Comparison of ENCODE assay signal across 16 cellular contexts in the genomic region with DNA sequence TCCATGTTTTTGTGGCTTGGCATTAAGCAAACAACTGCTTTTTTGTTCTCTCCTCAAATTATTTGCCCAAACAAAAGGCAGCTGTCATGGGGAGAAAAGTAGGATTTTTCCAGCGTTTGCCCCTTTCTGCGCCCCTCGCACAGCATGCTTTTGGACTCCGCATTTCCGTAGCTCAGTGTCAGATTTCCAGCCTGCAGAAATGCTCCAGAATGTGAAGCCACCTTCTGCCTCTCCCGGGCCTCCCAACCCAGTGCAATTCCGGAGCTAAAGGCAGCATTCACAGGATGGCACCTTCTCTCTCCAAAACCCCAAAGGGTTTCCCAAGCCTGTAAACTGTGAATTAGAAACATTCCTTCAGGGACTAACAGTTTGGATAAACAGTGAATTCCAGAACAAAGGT.
"Had no signal": no experiment of that assay in that cellular context is flagged by ENCODE, and none has a peak within 500 bp of the region (broad histone marks: within the 10 kb centered on the region; RNA-seq: fewer than 3 reads in every experiment).

No MANE protein-coding gene starts in this region.

- H3K79me2 ChIP-seq: parathyroid adenoma had no signal

- H3K9me3 Mint-ChIP-seq: activated T-helper 2 cell treated with anti-CD3 and anti-CD28 coated beads, Interferon-gamma antibody, Interleukin-2, Interleukin-4, amounts not matched to agents 10 μg/mL and 5 μg/mL and 100 μg/mL, durations not matched to agents 14 hours and 24 hours and 36 hours; central memory CD8-positive, alpha-beta T cell; natural killer cell treated with Interleukin-12 subunit alpha and Interleukin-12 subunit beta and Interleukin-15 and Interleukin-18, amount 100 ng/mL, for 72 hours; stimulated activated naive CD8-positive, alpha-beta T cell treated with anti-CD3 and anti-CD28 coated beads, Interleukin-15, amount 100 ng/mL, for 72 hours had no signal

- H3K36me3 Mint-ChIP-seq: natural killer cell treated with Interleukin-12 subunit alpha and Interleukin-12 subunit beta and Interleukin-15 and Interleukin-18, amount 100 ng/mL, for 72 hours had no signal

- H3K27me3 ChIP-seq: adrenal gland, body of pancreas had no signal

- H3K9ac ChIP-seq: parathyroid adenoma had no signal

- H3K27me3 Mint-ChIP-seq: central memory CD8-positive, alpha-beta T cell; stimulated activated naive CD8-positive, alpha-beta T cell treated with anti-CD3 and anti-CD28 coated beads, Interleukin-15, amount 100 ng/mL, for 72 hours had no signal

- H3K9me3 ChIP-seq: adrenal gland, body of pancreas had no signal

- H3K4me1 Mint-ChIP-seq: central memory CD8-positive, alpha-beta T cell; stimulated activated naive CD8-positive, alpha-beta T cell treated with anti-CD3 and anti-CD28 coated beads, Interleukin-15, amount 100 ng/mL, for 72 hours had no signal

- H3K27ac ChIP-seq: adrenal gland, body of pancreas, parathyroid adenoma, skin epidermis had no signal

- H3K4me3 ChIP-seq: adrenal gland, body of pancreas, skin epidermis had no signal

- ATAC-seq: body of pancreas; left lobe of liver; natural killer cell treated with Interleukin-12 subunit alpha and Interleukin-12 subunit beta and Interleukin-15 and Interleukin-18, amount 100 ng/mL, for 72 hours; stimulated activated naive CD8-positive, alpha-beta T cell treated with anti-CD3 and anti-CD28 coated beads, Interleukin-15, amount 100 ng/mL, for 72 hours had no signal

- H2AFZ ChIP-seq: parathyroid adenoma had no signal

- H3K4me3 Mint-ChIP-seq: central memory CD8-positive, alpha-beta T cell; natural killer cell treated with Interleukin-12 subunit alpha and Interleukin-12 subunit beta and Interleukin-15 and Interleukin-18, amount 100 ng/mL, for 72 hours; stimulated activated naive CD8-positive, alpha-beta T cell treated with anti-CD3 and anti-CD28 coated beads, Interleukin-15, amount 100 ng/mL, for 72 hours had no signal

- H3K36me3 ChIP-seq: adrenal gland had no signal

- H3K4me1 ChIP-seq: adrenal gland, parathyroid adenoma had no signal

- DNase-seq: activated naive CD4-positive, alpha-beta T cell treated with anti-CD3 and anti-CD28 coated beads, Interleukin-2, amount 50 U/mL, for 16 hours; adrenal gland; body of pancreas; cortex of kidney; effector memory CD4-positive, alpha-beta T cell; glutamatergic neuron; mammary epithelial cell; stimulated activated CD4-positive, alpha-beta T cell treated with anti-CD3 and anti-CD28 coated beads, Interleukin-4, amount 100 ng/mL, for 4 hours; stimulated activated naive CD8-positive, alpha-beta T cell treated with anti-CD3 and anti-CD28 coated beads, Interleukin-15, amount 100 ng/mL, for 72 hours; T-helper 2 cell had no signal

- H3K27ac Mint-ChIP-seq: activated T-helper 2 cell treated with anti-CD3 and anti-CD28 coated beads, Interferon-gamma antibody, Interleukin-2, Interleukin-4, amounts not matched to agents 10 μg/mL and 5 μg/mL and 100 μg/mL, durations not matched to agents 14 hours and 24 hours and 36 hours; natural killer cell treated with Interleukin-12 subunit alpha and Interleukin-12 subunit beta and Interleukin-15 and Interleukin-18, amount 100 ng/mL, for 72 hours; stimulated activated naive CD8-positive, alpha-beta T cell treated with anti-CD3 and anti-CD28 coated beads, Interleukin-15, amount 100 ng/mL, for 72 hours had no signal
